16 cellular contexts compared by ENCODE assay signal in the genomic region with DNA sequence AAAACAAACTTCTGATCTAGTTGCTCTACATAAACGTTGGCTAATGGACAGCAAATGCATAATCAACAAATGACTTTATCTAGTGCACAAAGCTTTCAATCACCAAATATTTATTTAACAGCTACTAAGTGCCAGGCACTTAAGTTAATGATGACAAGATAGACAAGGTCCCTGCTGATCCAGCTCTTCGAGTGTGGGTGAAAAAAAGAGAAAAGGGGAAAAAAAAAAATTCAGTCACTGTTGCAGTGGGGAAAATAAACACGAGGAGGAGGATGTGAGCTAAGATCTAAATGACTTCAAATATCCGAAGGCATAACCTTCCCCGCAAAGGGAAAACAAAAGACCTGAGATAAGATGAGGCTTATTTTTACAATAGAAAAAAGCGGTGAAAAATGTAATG. TPM values are rescaled to one million over a fixed set of nuclear protein-coding genes. Genes with fewer than 3 reads are reported as not detected.
DNase-seq lines count a peak whose midpoint lies in the region; ATAC-seq and TF ChIP-seq lines count a peak whose summit lies in the region.
"Had no signal": no experiment of that assay in that cellular context is flagged by ENCODE, and none has a peak within 500 bp of the region (broad histone marks: within the 10 kb centered on the region; RNA-seq: fewer than 3 reads in every experiment).

No MANE protein-coding gene starts in this region.

- intact Hi-C loops in activated CD4-positive, alpha-beta T cell treated with anti-CD3 and anti-CD28 coated beads for 36 hours (cut with DNase I, micrococcal nuclease) = no loop called here
- intact Hi-C loops in esophagus muscularis mucosa (cut with DNase I) = no loop called here

- H3K36me3 Mint-ChIP-seq in activated CD4-positive, alpha-beta T cell treated with anti-CD3 and anti-CD28 coated beads for 36 hours (ENCODE audit: low read depth) = peaks cover 60% of the 10 kb centered on the region
- H3K36me3 Mint-ChIP-seq in HFFc6 (ENCODE audit: low read depth) = peaks cover 4% of the 10 kb centered on the region
- peaks cover 64% of the 10 kb centered on the region for H3K36me3 Mint-ChIP-seq in activated CD8-positive, alpha-beta T cell treated with anti-CD3 and anti-CD28 coated beads, Interleukin-2, amount 10 ng/mL, durations not matched to agents 7 days and 5 days (ENCODE audit: low read depth)
- H3K36me3 Mint-ChIP-seq in mesothelial cell of epicardium = peaks cover 34% of the 10 kb centered on the region

- peaks cover 59% of the 10 kb centered on the region for H3K4me1 Mint-ChIP-seq in activated CD4-positive, alpha-beta T cell treated with anti-CD3 and anti-CD28 coated beads for 36 hours
- H3K4me1 Mint-ChIP-seq in HFFc6 (ENCODE audit: low read depth) (peaks cover 10% of the 10 kb centered on the region), mesothelial cell of epicardium (peaks cover 20% of the 10 kb centered on the region)
- H3K4me1 Mint-ChIP-seq in activated CD8-positive, alpha-beta T cell treated with anti-CD3 and anti-CD28 coated beads, Interleukin-2, amount 10 ng/mL, durations not matched to agents 7 days and 5 days (ENCODE audit: low read depth) = peaks cover 41% of the 10 kb centered on the region

- H3K4me3 Mint-ChIP-seq in activated CD4-positive, alpha-beta T cell treated with anti-CD3 and anti-CD28 coated beads for 36 hours = peak overlapping the region; percentile 15
- H3K4me3 Mint-ChIP-seq in HFFc6 (no peak overlapping the region), mesothelial cell of epicardium (no peak overlapping the region)
- H3K4me3 Mint-ChIP-seq in activated CD8-positive, alpha-beta T cell treated with anti-CD3 and anti-CD28 coated beads, Interleukin-2, amount 10 ng/mL, durations not matched to agents 7 days and 5 days = no peak overlapping the region

- H3K27me3 ChIP-seq in esophagus muscularis mucosa = no peaks in the 10 kb centered on the region

- no peaks in the 10 kb centered on the region for H3K9me3 ChIP-seq in esophagus muscularis mucosa
- H3K9me3 ChIP-seq: psoas muscle had no signal

- TF ChIP-seq CTCF in HFFc6 (IDR thresholded peaks at IDR 0.05) = peak; percentile 51
- TF ChIP-seq CTCF in mesothelial cell of epicardium (IDR thresholded peaks at IDR 0.05; ENCODE audit: unreplicated experiment) = no peak
- TF ChIP-seq CTCF in esophagus muscularis mucosa (IDR thresholded peaks at IDR 0.05) = no peak

- TF ChIP-seq EP300 in esophagus muscularis mucosa (IDR thresholded peaks at IDR 0.05) = no peak

- peaks cover 8 to 49% (median 24%) of the 10 kb centered on the region in 4 donors for H3K36me3 ChIP-seq in esophagus muscularis mucosa

- TF ChIP-seq POLR2A in esophagus muscularis mucosa (IDR thresholded peaks at IDR 0.05; ENCODE audit: low read depth) = no peak

- no peak for DNase-seq in activated CD4-positive, alpha-beta T cell treated with anti-CD3 and anti-CD28 coated beads for 36 hours
- DNase-seq in activated CD4-positive, alpha-beta T cell treated with anti-CD3 and anti-CD28 coated beads for 1 hour = no peak
- no peak for DNase-seq in HFFc6
- DNase-seq in activated CD8-positive, alpha-beta T cell treated with anti-CD3 and anti-CD28 coated beads, Interleukin-2, amount 10 ng/mL, durations not matched to agents 7 days and 5 days = no peak
- DNase-seq in mesothelial cell of epicardium (ENCODE audit: low spot score in 2 of 2, unreplicated experiment in 2 of 2) = no peak
- no peak for DNase-seq in esophagus muscularis mucosa (ENCODE audit: extremely low spot score)
- no peak for DNase-seq in Ammon's horn (ENCODE audit: low spot score)
- DNase-seq: activated naive CD4-positive, alpha-beta T cell treated with anti-CD3 and anti-CD28 coated beads, Interleukin-2, amount 50 U/mL, for 16 hours; central memory CD4-positive, alpha-beta T cell; erythroblast; H7; hypothalamus; NCI-H1694; psoas muscle; SIG-M5 had no signal

- WGBS in esophagus muscularis mucosa = 61% methylated on average over 6 of the region's 6 CpGs

- POLR2A ChIA-PET in activated CD4-positive, alpha-beta T cell treated with anti-CD3 and anti-CD28 coated beads for 36 hours (lab: Charles Lee) = interaction anchor here (0.6 to 1.2 kb wide), 3 partner anchors 9 to 20 kb away, joined by 3 to 4 read pairs (median 3); no protein-coding TSS in a partner anchor
- POLR2A ChIA-PET in activated CD8-positive, alpha-beta T cell treated with anti-CD3 and anti-CD28 coated beads, Interleukin-2, amount 10 ng/mL, durations not matched to agents 7 days and 5 days (lab: Charles Lee) = interaction anchor here (0.6 to 4.1 kb wide), 2 partner anchors 10 to 175 kb away, joined by 4 to 32 read pairs; a partner anchor contains a TSS

- no peaks in the 10 kb centered on the region for H3K27me3 Mint-ChIP-seq in activated CD4-positive, alpha-beta T cell treated with anti-CD3 and anti-CD28 coated beads for 36 hours
- H3K27me3 Mint-ChIP-seq in HFFc6 (ENCODE audit: insufficient read depth) (no peaks in the 10 kb centered on the region; the same call in 1 of the 2 replicates), mesothelial cell of epicardium (ENCODE audit: low read depth) (no peaks in the 10 kb centered on the region)
- H3K27me3 Mint-ChIP-seq in activated CD8-positive, alpha-beta T cell treated with anti-CD3 and anti-CD28 coated beads, Interleukin-2, amount 10 ng/mL, durations not matched to agents 7 days and 5 days (ENCODE audit: low read depth) = no peaks in the 10 kb centered on the region

- H3K4me1 ChIP-seq in esophagus muscularis mucosa = peaks cover 0 to 6% (median under 1%) of the 10 kb centered on the region in 4 donors
- H3K4me1 ChIP-seq: psoas muscle had no signal

- peak overlapping the region; percentile 45 for H3K27ac Mint-ChIP-seq in activated CD4-positive, alpha-beta T cell treated with anti-CD3 and anti-CD28 coated beads for 36 hours
- H3K27ac Mint-ChIP-seq in HFFc6 (no peak overlapping the region), mesothelial cell of epicardium (peak overlapping the region; percentile 45)
- peak overlapping the region; percentile 21 for H3K27ac Mint-ChIP-seq in activated CD8-positive, alpha-beta T cell treated with anti-CD3 and anti-CD28 coated beads, Interleukin-2, amount 10 ng/mL, durations not matched to agents 7 days and 5 days

- no peak for ATAC-seq in activated CD4-positive, alpha-beta T cell treated with anti-CD3 and anti-CD28 coated beads for 36 hours
- ATAC-seq in activated CD8-positive, alpha-beta T cell treated with anti-CD3 and anti-CD28 coated beads, Interleukin-2, amount 10 ng/mL, durations not matched to agents 7 days and 5 days = no peak
- ATAC-seq in HG03175 (IDR thresholded peaks at IDR 0.05; ENCODE audit: unreplicated experiment) = no peak
- ATAC-seq: psoas muscle had no signal

- H3K9me3 Mint-ChIP-seq in activated CD4-positive, alpha-beta T cell treated with anti-CD3 and anti-CD28 coated beads for 36 hours (ENCODE audit: low read depth) = no peaks in the 10 kb centered on the region
- H3K9me3 Mint-ChIP-seq in HFFc6 = no peaks in the 10 kb centered on the region
- no peaks in the 10 kb centered on the region for H3K9me3 Mint-ChIP-seq in activated CD8-positive, alpha-beta T cell treated with anti-CD3 and anti-CD28 coated beads, Interleukin-2, amount 10 ng/mL, durations not matched to agents 7 days and 5 days (ENCODE audit: insufficient read depth)
- H3K9me3 Mint-ChIP-seq in mesothelial cell of epicardium = no peaks in the 10 kb centered on the region

- no peak overlapping the region for H3K27ac ChIP-seq in esophagus muscularis mucosa (replicated peaks in 1 of 4)
- H3K27ac ChIP-seq: psoas muscle had no signal

- H3K4me3 ChIP-seq in esophagus muscularis mucosa = no peak overlapping the region
- H3K4me3 ChIP-seq: psoas muscle had no signal

- CTCF ChIA-PET in activated CD4-positive, alpha-beta T cell treated with anti-CD3 and anti-CD28 coated beads for 36 hours (lab: Charles Lee) = interaction anchor here (0.8 to 1.4 kb wide), 8 partner anchors 9 to 103 kb away, joined by 3 to 6 read pairs (median 4); a partner anchor contains a TSS
- CTCF ChIA-PET in activated CD8-positive, alpha-beta T cell treated with anti-CD3 and anti-CD28 coated beads, Interleukin-2, amount 10 ng/mL, durations not matched to agents 7 days and 5 days (lab: Charles Lee) = interaction anchor here (0.8 to 2.9 kb wide), 4 partner anchors 12 to 106 kb away, joined by 4 to 9 read pairs (median 4); no protein-coding TSS in a partner anchor

RNA-seq across cellular contexts. Expression of a gene that starts 9.6 kb away (rescaled TPM):
- 100 to 1,000 TPM; 139 to 189 TPM for total RNA-seq in activated CD4-positive, alpha-beta T cell treated with anti-CD3 and anti-CD28 coated beads for 36 hours
- total RNA-seq in HFFc6 (2021; fragmentation: NEBNext Ultra II Directional; extraction: Animal tissue kit (Norgen Biotek cat#: 25700)) = 10 to 100 TPM; 32.6 to 56.7 (median 48.5) TPM
- 100 to 1,000 TPM; 132 to 138 TPM for total RNA-seq in activated CD8-positive, alpha-beta T cell treated with anti-CD3 and anti-CD28 coated beads, Interleukin-2, amount 10 ng/mL, durations not matched to agents 7 days and 5 days
- total RNA-seq in mesothelial cell of epicardium = 97.3 to 103 TPM (median 98.7 TPM) in 3 replicates
- total RNA-seq in esophagus muscularis mucosa = 10 to 100 TPM; 33.3 to 56.9 (median 45.5) TPM

RNA-seq across cellular contexts. Expression of a gene that starts 51.7 kb away (rescaled TPM):
- total RNA-seq in activated CD4-positive, alpha-beta T cell treated with anti-CD3 and anti-CD28 coated beads for 36 hours = 1 to 10 TPM; 2.8 to 2.9 TPM
- under 1 TPM; 0.48 to 0.86 (median 0.57) TPM for total RNA-seq in HFFc6 (2021; fragmentation: NEBNext Ultra II Directional; extraction: Animal tissue kit (Norgen Biotek cat#: 25700))
- 1 to 10 TPM; 1.9 TPM for total RNA-seq in activated CD8-positive, alpha-beta T cell treated with anti-CD3 and anti-CD28 coated beads, Interleukin-2, amount 10 ng/mL, durations not matched to agents 7 days and 5 days
- total RNA-seq in mesothelial cell of epicardium (7.3 to 9.8 TPM (median 8.3 TPM) in 3 replicates), esophagus muscularis mucosa (1 to 10 TPM; 1.3 to 1.7 (median 1.4) TPM)
